ENCODE assay signal across 8 cellular contexts in genomic region chr12:132489078-132489601, GRCh38.
DNase-seq lines count a peak whose midpoint lies in the region; TF ChIP-seq lines count a peak whose summit lies in the region.

No MANE protein-coding gene starts in this region.

- H3K27ac Mint-ChIP-seq in activated naive CD4-positive, alpha-beta T cell treated with anti-CD3 and anti-CD28 coated beads, Interleukin-2, amount 50 U/mL, for 24 hours, result peak overlapping the region; percentile 41

- peak overlapping the region; percentile 83 for H3K4me3 Mint-ChIP-seq in activated naive CD4-positive, alpha-beta T cell treated with anti-CD3 and anti-CD28 coated beads, Interleukin-2, amount 50 U/mL, for 24 hours

- no peaks in the 10 kb centered on the region for H3K27me3 Mint-ChIP-seq in activated naive CD4-positive, alpha-beta T cell treated with anti-CD3 and anti-CD28 coated beads, Interleukin-2, amount 50 U/mL, for 24 hours

- H3K9me3 Mint-ChIP-seq in activated naive CD4-positive, alpha-beta T cell treated with anti-CD3 and anti-CD28 coated beads, Interleukin-2, amount 50 U/mL, for 24 hours, result no peaks in the 10 kb centered on the region

- no peaks in the 10 kb centered on the region for H3K36me3 Mint-ChIP-seq in activated naive CD4-positive, alpha-beta T cell treated with anti-CD3 and anti-CD28 coated beads, Interleukin-2, amount 50 U/mL, for 24 hours

- H3K9me3 ChIP-seq in HAP-1 (no peaks in the 10 kb centered on the region), iPS-18a (ENCODE audit: control insufficient read depth, low read depth, low read length) (no peaks in the 10 kb centered on the region)

- H3K4me1 Mint-ChIP-seq in activated naive CD4-positive, alpha-beta T cell treated with anti-CD3 and anti-CD28 coated beads, Interleukin-2, amount 50 U/mL, for 24 hours, result peaks cover 66% of the 10 kb centered on the region

- in situ Hi-C loops in HAP-1 (cut with MboI; ENCODE audit: low sequenced_read_pairs), result no loop called here

- POLR2A ChIA-PET in RWPE1 (lab: Yijun Ruan, JAX; ENCODE audit: low non-redundant PET), result no interaction called here

- H3K27ac ChIP-seq in RWPE1 (peak overlapping the region; percentile 54), iPS-18a (ENCODE audit: low read length) (no peak overlapping the region)

- TF ChIP-seq CTCF in AG10803 (conservative IDR thresholded peaks at IDR 0.05; ENCODE audit: low read length) (no peak), RWPE1 (conservative IDR thresholded peaks at IDR 0.05; ENCODE audit: low read depth) (no peak)

- DNase-seq in AG10803 (ENCODE audit: low read depth), result no peak
- no peak for DNase-seq in HAP-1 (ENCODE audit: low spot score in 2 of 2)
- DNase-seq in RWPE1 (ENCODE audit: low spot score), result no peak
- DNase-seq in stimulated activated CD4-positive, alpha-beta T cell treated with anti-CD3 and anti-CD28 coated beads, Interleukin-2, amount 100 ng/mL, for 24 hours, result peak; percentile 57 to 59
- no peak for DNase-seq in SW 1271 (lab: John Stamatoyannopoulos, UW)
- DNase-seq in DMS114 treated with DMSO at 0.1 percent for 48 hours (lab: John Stamatoyannopoulos, UW; ENCODE audit: unreplicated experiment), result no peak

- no peaks in the 10 kb centered on the region for H3K27me3 ChIP-seq in HAP-1 (ENCODE audit: low read depth)
- peaks cover 63% of the 10 kb centered on the region for H3K27me3 ChIP-seq in iPS-18a (ENCODE audit: control insufficient read depth, insufficient read depth, low read length)

- no peak overlapping the region for H3K9ac ChIP-seq in iPS-18a (ENCODE audit: low read length)

- H3K4me1 ChIP-seq in HAP-1 (peaks cover 5% of the 10 kb centered on the region), iPS-18a (ENCODE audit: control insufficient read depth, low read depth, low read length) (peaks cover 7% of the 10 kb centered on the region)

- H3K4me3 ChIP-seq in AG10803 (ENCODE audit: low read length) (peak overlapping the region; percentile 41), HAP-1 (peak overlapping the region; percentile 39), iPS-18a (ENCODE audit: low read length) (peak overlapping the region; percentile 40)

- H3K36me3 ChIP-seq in HAP-1 (replicated peaks), result no peaks in the 10 kb centered on the region
- H3K36me3 ChIP-seq in iPS-18a (ENCODE audit: control insufficient read depth, low read depth, low read length), result no peaks in the 10 kb centered on the region

- CTCF ChIA-PET in RWPE1 (lab: Yijun Ruan, JAX), result no interaction called here

Comparison
In these comparisons a context has a peak if more than half of its experiments do, and no peak if none do; other contexts are left out.
1. DNase-seq: peak in stimulated activated CD4-positive, alpha-beta T cell treated with anti-CD3 and anti-CD28 coated beads, Interleukin-2, amount 100 ng/mL, for 24 hours (2 of 2); none in AG10803 (single experiment), HAP-1 (0 of 2), RWPE1 (single experiment), SW 1271 (0 of 2) and DMS114 treated with DMSO at 0.1 percent for 48 hours (single experiment).
2. Peak in every context shown above with its lines, with median percentiles within 50 percentile points of each other: H3K4me3 ChIP-seq.